In the genomic region with DNA sequence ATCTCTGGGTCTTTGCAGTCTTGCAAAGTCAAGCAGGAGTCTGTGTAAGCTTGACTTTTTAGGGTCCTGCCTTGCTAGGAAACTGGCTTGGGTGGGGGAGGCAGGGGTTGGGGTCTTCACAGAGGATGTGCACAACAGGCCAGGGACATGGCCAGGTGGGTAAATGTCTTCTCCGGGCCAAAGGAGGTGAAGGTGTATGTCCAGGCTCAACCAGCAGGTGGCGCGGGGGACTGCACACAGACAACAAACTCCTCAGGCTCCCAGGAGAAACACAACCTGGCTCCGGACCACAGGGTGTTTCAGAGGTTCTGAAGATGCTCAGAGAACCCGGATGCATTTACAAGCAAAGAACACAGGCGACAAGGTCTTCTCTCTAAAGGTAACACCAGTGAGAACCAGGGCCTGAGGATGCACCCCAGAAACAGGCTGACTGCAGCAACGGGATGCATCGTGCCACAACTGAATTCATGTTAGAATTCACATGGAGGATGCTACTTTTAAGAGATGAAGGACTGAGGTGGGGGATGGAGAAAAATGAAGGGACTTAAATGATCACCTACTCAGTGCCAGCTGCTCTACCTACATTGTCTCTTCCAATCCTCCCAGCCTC, we compare ENCODE assay signal across 8 cellular contexts. TPM values are rescaled to one million over a fixed set of nuclear protein-coding genes. Genes with fewer than 3 reads are reported as not detected.
A peak's percentile ranks its signal among the peaks of the same experiment; 100 is the strongest.
DNase-seq lines count a peak whose midpoint lies in the region; TF ChIP-seq lines count a peak whose summit lies in the region.

No MANE protein-coding gene starts in this region.

- no peaks in the 10 kb centered on the region for H3K9me3 ChIP-seq in prostate gland

- no peak overlapping the region for H3K27ac ChIP-seq in prostate gland

- H3K27me3 ChIP-seq in prostate gland (replicated peaks; ENCODE audit: insufficient read depth): no peaks in the 10 kb centered on the region

- H3K4me3 ChIP-seq in foreskin fibroblast (ENCODE audit: low read depth in 1 of 2, low read length in 2 of 2) (no peak overlapping the region), prostate gland (no peak overlapping the region)

- intact Hi-C loops in prostate gland (cut with DNase I): no loop called here

- H3K36me3 ChIP-seq in prostate gland: no peaks in the 10 kb centered on the region

- DNase-seq in activated gamma-delta T cell treated with Interleukin-2 at 50 U/mL for 16 hours (peak; percentile 50), activated gamma-delta T cell (lab: John Stamatoyannopoulos, UW) (no peak), NCI-H82 (lab: John Stamatoyannopoulos, UW) (peak; percentile 56), activated T-cell treated with anti-CD3 and anti-CD28 coated beads for 48 hours (ENCODE audit: low read depth) (peak; percentile 60), foreskin fibroblast (peak in 1 of 2 donors; percentile 25), prostate gland (ENCODE audit: low spot score) (no peak), NCI-H2171 treated with DMSO at 0.1 percent for 48 hours (lab: John Stamatoyannopoulos, UW) (no peak), NCI-H1105 treated with DMSO at 0.1 percent for 48 hours (lab: John Stamatoyannopoulos, UW) (no peak)

- TF ChIP-seq POLR2A in prostate gland (IDR thresholded peaks at IDR 0.05): no peak

- WGBS in prostate gland: 72% methylated on average over 8 of the region's 8 CpGs

- peaks cover 12% of the 10 kb centered on the region for H3K4me1 ChIP-seq in prostate gland (replicated peaks)

- TF ChIP-seq CTCF in foreskin fibroblast (IDR thresholded peaks at IDR 0.05; ENCODE audit: low read depth, low read length) (peak; percentile 79), prostate gland (IDR thresholded peaks at IDR 0.05) (peak in 3 of 4 experiments; percentile 18 to 55 (median 30))

RNA-seq across cellular contexts. Expression of a gene that starts 56.0 kb away (rescaled TPM):
- total RNA-seq in prostate gland: 10 to 100 TPM; 57.8 to 69.7 TPM

Comparison
In these comparisons a context has a peak if more than half of its experiments do, and no peak if none do; other contexts are left out.
1. DNase-seq: peak in activated gamma-delta T cell treated with Interleukin-2 at 50 U/mL for 16 hours (single experiment), NCI-H82 (single experiment) and activated T-cell treated with anti-CD3 and anti-CD28 coated beads for 48 hours (single experiment); none in activated gamma-delta T cell (single experiment), prostate gland (single experiment), NCI-H2171 treated with DMSO at 0.1 percent for 48 hours (single experiment) and NCI-H1105 treated with DMSO at 0.1 percent for 48 hours (single experiment).